ENCODE assay signal across 1 cellular context in genomic region chr17:45336390-45337182, GRCh38.
TF ChIP-seq lines count a peak whose summit lies in the region.

No MANE protein-coding gene starts in this region.

TF ChIP-seq in IMR-90, 13 proteins besides CTCF, POLR2A, EP300 and RAD21:
- TF ChIP-seq CEBPB (IDR thresholded peaks at IDR 0.05; ENCODE audit: low read depth, low read length), result no peak
- no peak for TF ChIP-seq BHLHE40 (IDR thresholded peaks at IDR 0.05; ENCODE audit: low read depth, low read length)
- TF ChIP-seq, protein P1, sequence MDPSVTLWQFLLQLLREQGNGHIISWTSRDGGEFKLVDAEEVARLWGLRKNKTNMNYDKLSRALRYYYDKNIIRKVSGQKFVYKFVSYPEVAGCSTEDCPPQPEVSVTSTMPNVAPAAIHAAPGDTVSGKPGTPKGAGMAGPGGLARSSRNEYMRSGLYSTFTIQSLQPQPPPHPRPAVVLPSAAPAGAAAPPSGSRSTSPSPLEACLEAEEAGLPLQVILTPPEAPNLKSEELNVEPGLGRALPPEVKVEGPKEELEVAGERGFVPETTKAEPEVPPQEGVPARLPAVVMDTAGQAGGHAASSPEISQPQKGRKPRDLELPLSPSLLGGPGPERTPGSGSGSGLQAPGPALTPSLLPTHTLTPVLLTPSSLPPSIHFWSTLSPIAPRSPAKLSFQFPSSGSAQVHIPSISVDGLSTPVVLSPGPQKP (IDR thresholded peaks at IDR 0.05; ENCODE audit: borderline replicate concordance, low read depth, low read length), result no peak
- TF ChIP-seq FOS (IDR thresholded peaks at IDR 0.05; ENCODE audit: low read depth, low read length), result no peak
- TF ChIP-seq RFX5 (IDR thresholded peaks at IDR 0.05; ENCODE audit: low read depth, low read length), result no peak
- no peak for TF ChIP-seq RCOR1 (IDR thresholded peaks at IDR 0.05; ENCODE audit: insufficient replicate concordance, low read length)
- no peak for TF ChIP-seq MAFK (IDR thresholded peaks at IDR 0.05; ENCODE audit: low read depth, low read length)
- TF ChIP-seq, protein P2, sequence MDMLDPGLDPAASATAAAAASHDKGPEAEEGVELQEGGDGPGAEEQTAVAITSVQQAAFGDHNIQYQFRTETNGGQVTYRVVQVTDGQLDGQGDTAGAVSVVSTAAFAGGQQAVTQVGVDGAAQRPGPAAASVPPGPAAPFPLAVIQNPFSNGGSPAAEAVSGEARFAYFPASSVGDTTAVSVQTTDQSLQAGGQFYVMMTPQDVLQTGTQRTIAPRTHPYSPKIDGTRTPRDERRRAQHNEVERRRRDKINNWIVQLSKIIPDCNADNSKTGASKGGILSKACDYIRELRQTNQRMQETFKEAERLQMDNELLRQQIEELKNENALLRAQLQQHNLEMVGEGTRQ (IDR thresholded peaks at IDR 0.05; ENCODE audit: low read depth, low read length), result no peak
- TF ChIP-seq NFE2L2 (IDR thresholded peaks at IDR 0.05; ENCODE audit: low read depth, low read length), result no peak
- TF ChIP-seq CHD1 (IDR thresholded peaks at IDR 0.05; ENCODE audit: low read depth, low read length), result no peak
- no peak for TF ChIP-seq MXI1 (IDR thresholded peaks at IDR 0.05; ENCODE audit: borderline replicate concordance, low read depth, low read length)
- no peak for TF ChIP-seq SMC3 (IDR thresholded peaks at IDR 0.05; ENCODE audit: low read depth, low read length)
- no peak for TF ChIP-seq MAZ (IDR thresholded peaks at IDR 0.05; ENCODE audit: borderline replicate concordance, low read depth, low read length)
